Comparison of ENCODE assay signal across 8 cellular contexts in genomic region chr12:6945613-6946012, GRCh38. TPM values are rescaled to one million over a fixed set of nuclear protein-coding genes. Genes with fewer than 3 reads are reported as not detected.
DNase-seq lines count a peak whose midpoint lies in the region; ATAC-seq and TF ChIP-seq lines count a peak whose summit lies in the region.

No MANE protein-coding gene starts in this region.

- peak overlapping the region; percentile 76 for H4K8ac ChIP-seq in trophoblast cell (ENCODE audit: low read depth, low read length)

- H3K4ac ChIP-seq in trophoblast cell (ENCODE audit: low read depth, low read length): no peak overlapping the region

- H3K14ac ChIP-seq in trophoblast cell (ENCODE audit: low read length): peak overlapping the region; percentile 25

- POLR2A ChIA-PET in PC-3 (lab: Charles Lee; ENCODE audit: unreplicated experiment): interaction anchor here (0.6 to 0.9 kb wide), 2 partner anchors 20 to 85 kb away, joined by 3 to 5 read pairs; no protein-coding TSS in a partner anchor

- TF ChIP-seq CTCF in PC-3 (conservative IDR thresholded peaks at IDR 0.05; ENCODE audit: low read depth, low read length): no peak
- no peak for TF ChIP-seq CTCF in epithelial cell of esophagus (IDR thresholded peaks at IDR 0.05; ENCODE audit: insufficient read depth, low read depth, low read length, missing control alignments)

- H3K9me3 ChIP-seq in PC-3 (ENCODE audit: low read length) (no peaks in the 10 kb centered on the region), trophoblast cell (ENCODE audit: insufficient read depth, low read depth, low read length) (peaks cover 2% of the 10 kb centered on the region)

- WGBS in trophoblast cell (ENCODE audit: extremely low coverage, insufficient coverage, insufficient read length): no CpG with 5 or more reads among the region's 11 CpGs

- no peaks in the 10 kb centered on the region for H3K9me2 ChIP-seq in PC-3 (replicated peaks; ENCODE audit: low read length)

- no peak overlapping the region for H3K23ac ChIP-seq in trophoblast cell (ENCODE audit: low read length)

- no peak overlapping the region for H2AFZ ChIP-seq in PC-3 (ENCODE audit: low read length)
- no peak overlapping the region for H2AFZ ChIP-seq in trophoblast cell (ENCODE audit: insufficient read depth, low read length, poor library complexity)

- peak overlapping the region; percentile 96 for H3K4me2 ChIP-seq in PC-3 (ENCODE audit: low read length)
- peak overlapping the region; percentile 78 for H3K4me2 ChIP-seq in trophoblast cell (ENCODE audit: low read length)

- ATAC-seq in PC-3 (no peak), HG03139 (IDR thresholded peaks at IDR 0.05; ENCODE audit: unreplicated experiment) (no peak), HG03354 (IDR thresholded peaks at IDR 0.05; ENCODE audit: poor library complexity, severe bottlenecking, unreplicated experiment) (no peak)

- H3K4me1 ChIP-seq in PC-3 (ENCODE audit: insufficient read depth, low read length): peaks cover 18% of the 10 kb centered on the region
- peaks cover 11 to 12% of the 10 kb centered on the region in 2 experiments for H3K4me1 ChIP-seq in trophoblast cell (ENCODE audit: control insufficient read depth in 1 of 2, insufficient read depth in 2 of 2, low read length in 2 of 2)

- intact Hi-C loops in PC-3 (cut with micrococcal nuclease): loop anchor here (2.0 kb wide), 1 partner anchor 73 kb away; the partner anchor contains the start of gene LPCAT3

- H3K79me2 ChIP-seq in PC-3 (ENCODE audit: low read length) (peaks cover 11% of the 10 kb centered on the region; the same call in 1 of the 2 replicates), trophoblast cell (ENCODE audit: control insufficient read depth, insufficient read depth, low read length, poor library complexity) (peaks cover 2% of the 10 kb centered on the region)

- no peak overlapping the region for H2BK5ac ChIP-seq in trophoblast cell (ENCODE audit: low read depth, low read length, poor library complexity)

- H3K36me3 ChIP-seq in PC-3 (ENCODE audit: low read depth, low read length): no peaks in the 10 kb centered on the region
- peaks cover 12% of the 10 kb centered on the region in 2 experiments for H3K36me3 ChIP-seq in trophoblast cell (ENCODE audit: control insufficient read depth in 1 of 2, insufficient read depth in 2 of 2, low read length in 2 of 2)

- H2BK120ac ChIP-seq in trophoblast cell (ENCODE audit: insufficient read depth, low read length, poor library complexity): no peak overlapping the region

- H3F3A ChIP-seq in PC-3 (ENCODE audit: low read length, unreplicated experiment): peaks cover 9% of the 10 kb centered on the region

- H4K20me1 ChIP-seq in PC-3 (ENCODE audit: low read length): no peaks in the 10 kb centered on the region

- BruUV-seq in PC-3 (replicated peaks; lab: Mats Ljungman, UMichigan): no TSS peak

- CTCF ChIA-PET in PC-3 (lab: Charles Lee): interaction anchor here (0.9 to 1.1 kb wide), 4 partner anchors 8 to 108 kb away, joined by 3 to 6 read pairs (median 5); no protein-coding TSS in a partner anchor

- H3K18ac ChIP-seq in trophoblast cell (ENCODE audit: low read length): peak overlapping the region; percentile 7

- peaks cover 15% of the 10 kb centered on the region for H3K79me1 ChIP-seq in trophoblast cell (ENCODE audit: low read length)

- H3K27ac ChIP-seq in PC-3 (ENCODE audit: low read length) (no peak overlapping the region), trophoblast cell (ENCODE audit: low read depth, low read length) (peak overlapping the region; percentile 71)

- H4K12ac ChIP-seq in trophoblast cell (ENCODE audit: low read depth, low read length): peak overlapping the region; percentile 23

- H3K9ac ChIP-seq in PC-3 (ENCODE audit: low read length): no peak overlapping the region
- H3K9ac ChIP-seq in trophoblast cell (ENCODE audit: low read length): no peak overlapping the region

- H2BK12ac ChIP-seq in trophoblast cell (ENCODE audit: low read length): peak overlapping the region; percentile 37

- H3K27me3 ChIP-seq in PC-3 (ENCODE audit: low read length): no peaks in the 10 kb centered on the region
- H3K27me3 ChIP-seq in trophoblast cell (ENCODE audit: insufficient read depth, low read length): no peaks in the 10 kb centered on the region

- DNase-seq in PC-3: no peak
- DNase-seq in epithelial cell of esophagus (ENCODE audit: low read depth): no peak
- DNase-seq in trophoblast cell: no peak
- DNase-seq in NCI-H2107 treated with DMSO at 0.1 percent for 48 hours (lab: John Stamatoyannopoulos, UW; ENCODE audit: unreplicated experiment): no peak
- DNase-seq in stimulated activated CD4-positive, alpha-beta T cell treated with anti-CD3 and anti-CD28 coated beads, Interleukin-2, amount 100 ng/mL, for 48 hours: no peak

- H3K4me3 ChIP-seq in GM08714 (ENCODE audit: low read length): peak overlapping the region; percentile 87; the same call in 1 of the 2 replicates
- H3K4me3 ChIP-seq in PC-3 (ENCODE audit: low read length): peak overlapping the region; percentile 72
- H3K4me3 ChIP-seq in epithelial cell of esophagus (ENCODE audit: low read length): peak overlapping the region; percentile 72
- H3K4me3 ChIP-seq in trophoblast cell (ENCODE audit: low read depth, low read length): peak overlapping the region; percentile 41

- H2AK5ac ChIP-seq in trophoblast cell (ENCODE audit: low read length): peak overlapping the region; percentile 49

- H4K91ac ChIP-seq in trophoblast cell (ENCODE audit: low read depth, low read length): peak overlapping the region; percentile 80

RNA-seq across cellular contexts. Expression of gene C12orf57, which starts 1.8 kb away (rescaled TPM):
- total RNA-seq in PC-3 (2014; rRNA removed): 125 and 130 TPM in 2 replicates
- 141 and 142 TPM in 2 replicates for polyA plus RNA-seq in trophoblast cell (2013)

RNA-seq across cellular contexts. Expression of gene RNU7-1, which starts 2.0 kb away (rescaled TPM):
- not detected in 2 replicates for total RNA-seq in PC-3 (2014; rRNA removed)
- not detected in 2 replicates for polyA plus RNA-seq in trophoblast cell (2013)

RNA-seq across cellular contexts. Expression of gene PTPN6, which starts 5.5 kb away (rescaled TPM):
- 22.5 and 28.4 TPM in 2 replicates for total RNA-seq in PC-3 (2014; rRNA removed)
- 19.7 and 21.5 TPM in 2 replicates for polyA plus RNA-seq in trophoblast cell (2013)

RNA-seq across cellular contexts. Expression of gene ATN1, which starts 17.9 kb away (rescaled TPM):
- 11.6 and 41.5 TPM in 2 replicates for total RNA-seq in PC-3 (2014; rRNA removed)
- 123 TPM in 2 replicates for polyA plus RNA-seq in trophoblast cell (2013)

RNA-seq across cellular contexts. Expression of gene PHB2, which starts 24.9 kb away (rescaled TPM):
- 353 and 376 TPM in 2 replicates for total RNA-seq in PC-3 (2014; rRNA removed)
- 259 and 271 TPM in 2 replicates for polyA plus RNA-seq in trophoblast cell (2013)
